In genomic region chr19:38409631-38410133, GRCh38 we compare ENCODE assay signal across 6 cellular contexts. TPM values are rescaled to one million over a fixed set of nuclear protein-coding genes. Genes with fewer than 3 reads are reported as not detected.
DNase-seq lines count a peak whose midpoint lies in the region; ATAC-seq and TF ChIP-seq lines count a peak whose summit lies in the region.
"Had no signal": no experiment of that assay in that cellular context is flagged by ENCODE, and none has a peak within 500 bp of the region (broad histone marks: within the 10 kb centered on the region; RNA-seq: fewer than 3 reads in every experiment).

No MANE protein-coding gene starts in this region.

- ATAC-seq in SK-N-SH treated with all-trans-retinoic acid at 6 μM for 48 hours (peak; percentile 56), sciatic nerve (peak; percentile 84)
- ATAC-seq: GM23338 had no signal

- H4K20me1 ChIP-seq in SK-N-SH (ENCODE audit: insufficient read depth) = no peaks in the 10 kb centered on the region

- no peak overlapping the region for H3K9ac ChIP-seq in SK-N-SH

- intact Hi-C loops in sciatic nerve (cut with DNase I) = loop anchor here (10.0 kb wide), 2 partner anchors 115 to 225 kb away; no protein-coding TSS in a partner anchor

- no peaks in the 10 kb centered on the region for H3K79me2 ChIP-seq in SK-N-SH (ENCODE audit: insufficient read depth)

- WGBS in SK-N-SH (ENCODE audit: low lambda C conversion rate) = 87% methylated on average over 7 of the region's 7 CpGs

- H2AFZ ChIP-seq in SK-N-SH (ENCODE audit: low read depth) = no peak overlapping the region
- H2AFZ ChIP-seq: GM23338 had no signal

- no peak for DNase-seq in SK-N-SH
- no peak for DNase-seq in sciatic nerve (ENCODE audit: low spot score)
- DNase-seq in HPDE6-E6E7 (ENCODE audit: extremely low spot score) = no peak
- DNase-seq: trophoblast cell had no signal

- no peak for TF ChIP-seq CTCF in SK-N-SH (IDR thresholded peaks at IDR 0.05)

- CTCF ChIA-PET in SK-N-SH (lab: Yijun Ruan, JAX) = no interaction called here

- no peaks in the 10 kb centered on the region for H3K9me2 ChIP-seq in SK-N-SH

- no peaks in the 10 kb centered on the region for H3K9me3 ChIP-seq in SK-N-SH

- peaks cover 0 to 4% of the 10 kb centered on the region in 2 experiments for H3K36me3 ChIP-seq in SK-N-SH (replicated peaks in 1 of 2; ENCODE audit: control insufficient read depth in 1 of 2, insufficient read depth in 2 of 2, low read length in 1 of 2)

- POLR2A ChIA-PET in SK-N-SH (lab: Yijun Ruan, JAX) = no interaction called here

- no peaks in the 10 kb centered on the region for H3K4me1 ChIP-seq in SK-N-SH (ENCODE audit: control insufficient read depth in 1 of 2, insufficient read depth in 2 of 2, low read depth in 1 of 2, low read length in 1 of 2)

- no peak overlapping the region for H3K4me2 ChIP-seq in SK-N-SH
- H3K4me2 ChIP-seq: GM23338 had no signal

- H3K27ac ChIP-seq in SK-N-SH (ENCODE audit: low read depth in 2 of 2, low read length in 1 of 2) = no peak overlapping the region

- no peak for TF ChIP-seq RAD21 in SK-N-SH (IDR thresholded peaks at IDR 0.05; ENCODE audit: low read length)

- no peaks in the 10 kb centered on the region for H3K27me3 ChIP-seq in SK-N-SH (ENCODE audit: insufficient read depth)

- H3F3A ChIP-seq in SK-N-SH (replicated peaks; ENCODE audit: insufficient read depth) = peaks cover 3% of the 10 kb centered on the region

- no peak overlapping the region for H3K4me3 ChIP-seq in SK-N-SH (ENCODE audit: low read depth in 2 of 2, low read length in 1 of 2)
- H3K4me3 ChIP-seq: GM23338 had no signal

- no peak for TF ChIP-seq EP300 in SK-N-SH (IDR thresholded peaks at IDR 0.05; ENCODE audit: borderline replicate concordance in 1 of 2, low read depth in 1 of 2, low read length in 1 of 2)

TF ChIP-seq in SK-N-SH treated with all-trans-retinoic acid at 6 μM for 48 hours, 23 proteins besides CTCF, POLR2A, EP300 and RAD21:
- TF ChIP-seq ZFP30 (CRISPR knock-in tag; IDR thresholded peaks at IDR 0.05) = no peak
- TF ChIP-seq TSHZ2 (CRISPR knock-in tag; IDR thresholded peaks at IDR 0.05) = no peak
- no peak for TF ChIP-seq TCF4 (CRISPR knock-in tag; IDR thresholded peaks at IDR 0.05; ENCODE audit: borderline replicate concordance)
- TF ChIP-seq TOX (CRISPR knock-in tag; IDR thresholded peaks at IDR 0.05; ENCODE audit: borderline replicate concordance) = no peak

TF ChIP-seq in SK-N-SH, 30 proteins besides CTCF, POLR2A, EP300 and RAD21:
- TF ChIP-seq REST (IDR thresholded peaks at IDR 0.05; ENCODE audit: low read depth, low read length) = no peak
TF ChIP-seq in SK-N-SH: peak in this region for 0.

RNA-seq across cellular contexts. Expression of gene FAM98C, which starts 6.8 kb away (rescaled TPM):
- polyA plus RNA-seq in SK-N-SH (2012; rRNA removed) = 24.9 and 26.7 TPM in 2 replicates
- polyA plus RNA-seq in SK-N-SH (2012; cell fraction: cytosol; rRNA removed) = 10.6 and 16.0 TPM in 2 replicates
- 64.7 and 94.3 TPM in 2 replicates for polyA plus RNA-seq in SK-N-SH (2012; cell fraction: nucleus; rRNA removed)
- total RNA-seq in sciatic nerve = 24.8 TPM

RNA-seq across cellular contexts. Expression of gene RASGRP4, which starts 16.3 kb away (rescaled TPM):
- polyA plus RNA-seq in SK-N-SH (2012; rRNA removed) = not detected in 2 replicates
- not detected in 2 replicates for polyA plus RNA-seq in SK-N-SH (2012; cell fraction: cytosol; rRNA removed)
- polyA plus RNA-seq in SK-N-SH (2012; cell fraction: nucleus; rRNA removed) = not detected in 2 replicates
- total RNA-seq in sciatic nerve = 7.0 TPM

RNA-seq across cellular contexts. Expression of gene SPRED3, which starts 21.2 kb away (rescaled TPM):
- 10.5 and 11.1 TPM in 2 replicates for polyA plus RNA-seq in SK-N-SH (2012; rRNA removed)
- 4.3 and 5.6 TPM in 2 replicates for polyA plus RNA-seq in SK-N-SH (2012; cell fraction: cytosol; rRNA removed)
- 50.6 and 58.3 TPM in 2 replicates for polyA plus RNA-seq in SK-N-SH (2012; cell fraction: nucleus; rRNA removed)
- 2.3 TPM for total RNA-seq in sciatic nerve

RNA-seq across cellular contexts. Expression of gene GGN, which starts 21.8 kb away (rescaled TPM):
- polyA plus RNA-seq in SK-N-SH (2012; rRNA removed) = 0.48 and 0.52 TPM in 2 replicates
- 0.37 and 0.63 TPM in 2 replicates for polyA plus RNA-seq in SK-N-SH (2012; cell fraction: cytosol; rRNA removed)
- polyA plus RNA-seq in SK-N-SH (2012; cell fraction: nucleus; rRNA removed) = 2.0 and 4.0 TPM in 2 replicates
- 0.31 TPM for total RNA-seq in sciatic nerve

RNA-seq across cellular contexts. Expression of gene RYR1, which starts 23.8 kb away (rescaled TPM):
- polyA plus RNA-seq in SK-N-SH (2012; rRNA removed) = under 0.01 TPM in 2 replicates
- polyA plus RNA-seq in SK-N-SH (2012; cell fraction: cytosol; rRNA removed) = under 0.01 TPM in 2 replicates
- 0.02 and 0.08 TPM in 2 replicates for polyA plus RNA-seq in SK-N-SH (2012; cell fraction: nucleus; rRNA removed)
- 14.4 TPM for total RNA-seq in sciatic nerve
